Comparison of ENCODE assay signal across 33 cellular contexts in the genomic region with DNA sequence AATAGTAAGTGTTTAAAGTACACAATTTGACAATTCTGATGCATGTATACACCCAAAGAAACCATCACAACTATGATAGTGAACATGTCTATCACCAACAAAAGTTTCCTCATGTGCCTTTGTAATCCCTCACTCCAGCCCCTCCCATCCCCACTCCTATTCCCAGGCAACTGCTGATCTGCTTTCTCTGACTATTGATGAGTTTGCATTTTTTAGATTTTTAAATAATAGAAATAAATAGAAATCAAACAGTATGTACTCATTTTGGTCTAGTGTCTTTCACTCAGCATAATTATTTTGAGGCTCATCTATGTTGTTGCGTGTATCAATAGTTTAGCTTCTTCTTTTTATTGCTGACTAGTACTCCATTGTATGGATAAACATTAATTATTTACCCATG. TPM values are rescaled to one million over a fixed set of nuclear protein-coding genes. Genes with fewer than 3 reads are reported as not detected.
"Had no signal": no experiment of that assay in that cellular context is flagged by ENCODE, and none has a peak within 500 bp of the region (broad histone marks: within the 10 kb centered on the region; RNA-seq: fewer than 3 reads in every experiment).

No MANE protein-coding gene starts in this region.

- H3K36me3 ChIP-seq: adrenal gland, brain microvascular endothelial cell, breast epithelium had no signal

- H3K4me1 ChIP-seq: adrenal gland, body of pancreas, breast epithelium had no signal

- H3K4me3 ChIP-seq: adrenal gland, body of pancreas, breast epithelium had no signal

- H3K4me1 Mint-ChIP-seq: activated B cell treated with CpG ODN at 0.5 μM for 24 hours; activated naive CD8-positive, alpha-beta T cell treated with anti-CD3 and anti-CD28 coated beads for 36 hours; activated T-helper 17 cell treated with anti-CD3 and anti-CD28 coated beads, Interleukin-2, amount 50 U/mL, for 72 hours; T-helper 17 cell had no signal

- ATAC-seq: activated CD8-positive, alpha-beta T cell treated with anti-CD3 and anti-CD28 coated beads for 36 hours; activated naive CD4-positive, alpha-beta T cell treated with anti-CD3 and anti-CD28 coated beads, Interleukin-2, amount 50 U/mL, for 72 hours; activated T-cell treated with anti-CD3 and anti-CD28 coated beads, Interleukin-2, amount 50 U/mL, for 4 hours; activated T-cell treated with anti-CD3 and anti-CD28 coated beads, Interleukin-2, amount 50 U/mL, for 72 hours; activated T-helper 17 cell treated with anti-CD3 and anti-CD28 coated beads, Interleukin-2, amount 50 U/mL, for 72 hours; body of pancreas; T-helper 17 cell had no signal

- H3K4me3 Mint-ChIP-seq: activated B cell treated with CpG ODN at 0.5 μM for 24 hours; activated CD4-positive, alpha-beta memory T cell treated with anti-CD3 and anti-CD28 coated beads for 36 hours; activated CD4-positive, alpha-beta T cell treated with anti-CD3 and anti-CD28 coated beads, Interleukin-2, amount 10 ng/mL, durations not matched to agents 24 days and 14 days; activated CD8-positive, alpha-beta T cell treated with anti-CD3 and anti-CD28 coated beads for 36 hours; activated naive CD4-positive, alpha-beta T cell treated with anti-CD3 and anti-CD28 coated beads for 36 hours; activated naive CD8-positive, alpha-beta T cell treated with anti-CD3 and anti-CD28 coated beads for 36 hours; activated T-cell treated with anti-CD3 and anti-CD28 coated beads, Interleukin-2, amount 50 U/mL, for 4 hours; activated T-cell treated with anti-CD3 and anti-CD28 coated beads, Interleukin-2, amount 50 U/mL, for 72 hours; activated T-helper 1 cell treated with anti-CD3 and anti-CD28 coated beads, Interleukin-12 subunit alpha, Interleukin-12 subunit beta, Interleukin-2, Interleukin-4 antibody, amounts not matched to agents 30 ng/mL and 10 ng/mL and 1 ng/mL, durations not matched to agents 14 hours and 24 hours and 36 hours; activated T-helper 17 cell treated with anti-CD3 and anti-CD28 coated beads, Interleukin-2, amount 50 U/mL, for 72 hours; T-helper 17 cell had no signal

- H3K36me3 Mint-ChIP-seq: activated CD4-positive, alpha-beta memory T cell treated with anti-CD3 and anti-CD28 coated beads for 36 hours; activated naive CD4-positive, alpha-beta T cell treated with anti-CD3 and anti-CD28 coated beads, Interleukin-2, amount 50 U/mL, for 72 hours; activated naive CD8-positive, alpha-beta T cell treated with anti-CD3 and anti-CD28 coated beads for 36 hours had no signal

- H3K27me3 ChIP-seq: body of pancreas, brain microvascular endothelial cell had no signal

- FAIRE-seq: TTC549 had no signal

- DNase-seq: activated B cell treated with CpG ODN at 0.5 μM for 24 hours; activated CD4-positive, alpha-beta memory T cell treated with anti-CD3 and anti-CD28 coated beads for 36 hours; activated CD4-positive, alpha-beta T cell treated with anti-CD3 and anti-CD28 coated beads for 4 hours; activated CD4-positive, alpha-beta T cell treated with anti-CD3 and anti-CD28 coated beads, Interleukin-2, amount 10 ng/mL, durations not matched to agents 24 days and 14 days; activated CD4-positive, alpha-beta T cell treated with anti-CD3 and anti-CD28 coated beads, Interleukin-2, amount 50 U/mL, for 1 hour; activated CD4-positive, alpha-beta T cell treated with anti-CD3 and anti-CD28 coated beads, Interleukin-2, amount 50 U/mL, for 4 hours; activated CD4-positive, CD25-positive, alpha-beta regulatory T cell treated with anti-CD3 and anti-CD28 coated beads, Interleukin-2, amount 50 U/mL, for 72 hours; activated CD8-positive, alpha-beta memory T cell treated with anti-CD3 and anti-CD28 coated beads, Interleukin-2, amount 50 U/mL, for 4 hours; activated CD8-positive, alpha-beta T cell treated with anti-CD3 and anti-CD28 coated beads for 36 hours; activated effector memory CD4-positive, alpha-beta T cell treated with anti-CD3 and anti-CD28 coated beads, Interleukin-2, amount 50 U/mL, for 16 hours; activated gamma-delta T cell treated with Interleukin-2 at 50 U/mL for 16 hours; activated naive CD4-positive, alpha-beta T cell; activated naive CD4-positive, alpha-beta T cell treated with anti-CD3 and anti-CD28 coated beads for 36 hours; activated naive CD4-positive, alpha-beta T cell treated with anti-CD3 and anti-CD28 coated beads, Interleukin-2, amount 50 U/mL, for 16 hours; activated naive CD8-positive, alpha-beta T cell treated with anti-CD3 and anti-CD28 coated beads for 36 hours; activated T-cell treated with anti-CD3 and anti-CD28 coated beads for 4 hours; activated T-cell treated with anti-CD3 and anti-CD28 coated beads, Interleukin-2, amount 50 U/mL, for 1 hour; activated T-cell treated with anti-CD3 and anti-CD28 coated beads, Interleukin-2, amount 50 U/mL, for 4 hours; activated T-cell treated with anti-CD3 and anti-CD28 coated beads, Interleukin-2, amount 50 U/mL, for 72 hours; adrenal gland; amniotic stem cell; aorta; body of pancreas; brain microvascular endothelial cell; central memory CD4-positive, alpha-beta T cell; T-helper 17 cell had no signal

- H3K27ac Mint-ChIP-seq: activated B cell treated with CpG ODN at 0.5 μM for 24 hours; activated CD4-positive, alpha-beta memory T cell treated with anti-CD3 and anti-CD28 coated beads for 36 hours; activated CD4-positive, alpha-beta T cell treated with anti-CD3 and anti-CD28 coated beads, Interleukin-2, amount 10 ng/mL, durations not matched to agents 24 days and 14 days; activated CD8-positive, alpha-beta T cell treated with anti-CD3 and anti-CD28 coated beads for 36 hours; activated naive CD4-positive, alpha-beta T cell treated with anti-CD3 and anti-CD28 coated beads for 36 hours; activated naive CD4-positive, alpha-beta T cell treated with anti-CD3 and anti-CD28 coated beads, Interleukin-2, amount 50 U/mL, for 72 hours; activated naive CD8-positive, alpha-beta T cell treated with anti-CD3 and anti-CD28 coated beads for 36 hours; activated T-cell treated with anti-CD3 and anti-CD28 coated beads, Interleukin-2, amount 50 U/mL, for 72 hours; activated T-helper 1 cell treated with anti-CD3 and anti-CD28 coated beads, Interleukin-12 subunit alpha, Interleukin-12 subunit beta, Interleukin-2, Interleukin-4 antibody, amounts not matched to agents 30 ng/mL and 10 ng/mL and 1 ng/mL, durations not matched to agents 14 hours and 24 hours and 36 hours; activated T-helper 17 cell treated with anti-CD3 and anti-CD28 coated beads, Interleukin-2, amount 50 U/mL, for 72 hours; T-helper 17 cell had no signal

- H3K9me3 Mint-ChIP-seq: activated B cell treated with CpG ODN at 0.5 μM for 24 hours; activated CD4-positive, alpha-beta memory T cell treated with anti-CD3 and anti-CD28 coated beads for 36 hours; activated CD4-positive, alpha-beta T cell treated with anti-CD3 and anti-CD28 coated beads, Interleukin-2, amount 10 ng/mL, durations not matched to agents 24 days and 14 days; activated CD8-positive, alpha-beta T cell treated with anti-CD3 and anti-CD28 coated beads for 36 hours; activated naive CD4-positive, alpha-beta T cell treated with anti-CD3 and anti-CD28 coated beads for 36 hours; activated naive CD4-positive, alpha-beta T cell treated with anti-CD3 and anti-CD28 coated beads, Interleukin-2, amount 50 U/mL, for 72 hours; activated naive CD8-positive, alpha-beta T cell treated with anti-CD3 and anti-CD28 coated beads for 36 hours; activated T-cell treated with anti-CD3 and anti-CD28 coated beads, Interleukin-2, amount 50 U/mL, for 4 hours; activated T-cell treated with anti-CD3 and anti-CD28 coated beads, Interleukin-2, amount 50 U/mL, for 72 hours; activated T-helper 1 cell treated with anti-CD3 and anti-CD28 coated beads, Interleukin-12 subunit alpha, Interleukin-12 subunit beta, Interleukin-2, Interleukin-4 antibody, amounts not matched to agents 30 ng/mL and 10 ng/mL and 1 ng/mL, durations not matched to agents 14 hours and 24 hours and 36 hours; activated T-helper 17 cell treated with anti-CD3 and anti-CD28 coated beads, Interleukin-2, amount 50 U/mL, for 72 hours had no signal

- H3K27me3 Mint-ChIP-seq: activated B cell treated with CpG ODN at 0.5 μM for 24 hours, T-helper 17 cell had no signal

- H3K9me3 ChIP-seq: adrenal gland, body of pancreas, breast epithelium had no signal

- H3K27ac ChIP-seq: adrenal gland, body of pancreas, brain microvascular endothelial cell, breast epithelium had no signal

RNA-seq across cellular contexts. Expression of gene CITED1, which starts 23.4 kb away (rescaled TPM):
- total RNA-seq: activated B cell treated with CpG ODN at 0.5 μM for 24 hours; activated CD4-positive, alpha-beta memory T cell treated with anti-CD3 and anti-CD28 coated beads for 36 hours; activated CD4-positive, alpha-beta T cell treated with anti-CD3 and anti-CD28 coated beads, Interleukin-2, amount 10 ng/mL, durations not matched to agents 24 days and 14 days; activated CD8-positive, alpha-beta T cell treated with anti-CD3 and anti-CD28 coated beads for 36 hours; activated naive CD4-positive, alpha-beta T cell treated with anti-CD3 and anti-CD28 coated beads for 36 hours; activated naive CD8-positive, alpha-beta T cell treated with anti-CD3 and anti-CD28 coated beads for 36 hours; activated T-cell treated with anti-CD3 and anti-CD28 coated beads, Interleukin-2, amount 50 U/mL, for 4 hours; activated T-helper 17 cell treated with anti-CD3 and anti-CD28 coated beads, Interleukin-2, amount 50 U/mL, for 72 hours; aorta; astrocyte; body of pancreas; T-helper 2 cell treated with Interferon-gamma antibody and Interleukin-4, amounts not matched to agents 100 ng/mL and 5 ng/mL, for 36 hours had no signal

RNA-seq across cellular contexts. Expression of gene ERCC6L, which starts 43.5 kb away (rescaled TPM):
- total RNA-seq: body of pancreas had no signal
- polyA plus RNA-seq: aorta had no signal
